2 cellular contexts compared by ENCODE assay signal in the genomic region with DNA sequence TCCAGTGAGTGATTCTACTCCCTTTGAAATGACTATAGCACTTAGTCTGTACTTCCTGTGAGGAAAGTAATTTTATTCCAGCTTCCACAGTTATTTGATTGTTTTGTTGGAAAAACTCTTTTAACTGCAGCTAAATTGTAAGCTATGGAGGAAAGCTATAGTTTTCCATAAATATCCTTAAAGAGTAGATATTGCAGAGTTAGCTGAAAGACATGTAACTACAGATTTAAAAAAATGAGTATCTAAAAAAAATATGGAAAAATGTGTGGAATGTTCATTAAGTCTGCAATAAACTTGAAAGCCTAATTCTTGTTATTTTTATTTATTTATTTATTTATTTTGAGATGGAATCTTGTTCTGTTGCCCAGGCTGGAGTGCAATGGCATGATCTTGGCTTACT.
TF ChIP-seq lines count a peak whose summit lies in the region.

No MANE protein-coding gene starts in this region.

TF ChIP-seq in GM23338, 12 proteins besides CTCF, POLR2A, EP300 and RAD21 (continued from another document):
- TF ChIP-seq STAT1 (IDR thresholded peaks at IDR 0.05; ENCODE audit: unreplicated experiment) = no peak
- TF ChIP-seq, protein P1, sequence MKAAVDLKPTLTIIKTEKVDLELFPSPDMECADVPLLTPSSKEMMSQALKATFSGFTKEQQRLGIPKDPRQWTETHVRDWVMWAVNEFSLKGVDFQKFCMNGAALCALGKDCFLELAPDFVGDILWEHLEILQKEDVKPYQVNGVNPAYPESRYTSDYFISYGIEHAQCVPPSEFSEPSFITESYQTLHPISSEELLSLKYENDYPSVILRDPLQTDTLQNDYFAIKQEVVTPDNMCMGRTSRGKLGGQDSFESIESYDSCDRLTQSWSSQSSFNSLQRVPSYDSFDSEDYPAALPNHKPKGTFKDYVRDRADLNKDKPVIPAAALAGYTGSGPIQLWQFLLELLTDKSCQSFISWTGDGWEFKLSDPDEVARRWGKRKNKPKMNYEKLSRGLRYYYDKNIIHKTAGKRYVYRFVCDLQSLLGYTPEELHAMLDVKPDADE (IDR thresholded peaks at IDR 0.05) = no peak
- TF ChIP-seq, protein P2, sequence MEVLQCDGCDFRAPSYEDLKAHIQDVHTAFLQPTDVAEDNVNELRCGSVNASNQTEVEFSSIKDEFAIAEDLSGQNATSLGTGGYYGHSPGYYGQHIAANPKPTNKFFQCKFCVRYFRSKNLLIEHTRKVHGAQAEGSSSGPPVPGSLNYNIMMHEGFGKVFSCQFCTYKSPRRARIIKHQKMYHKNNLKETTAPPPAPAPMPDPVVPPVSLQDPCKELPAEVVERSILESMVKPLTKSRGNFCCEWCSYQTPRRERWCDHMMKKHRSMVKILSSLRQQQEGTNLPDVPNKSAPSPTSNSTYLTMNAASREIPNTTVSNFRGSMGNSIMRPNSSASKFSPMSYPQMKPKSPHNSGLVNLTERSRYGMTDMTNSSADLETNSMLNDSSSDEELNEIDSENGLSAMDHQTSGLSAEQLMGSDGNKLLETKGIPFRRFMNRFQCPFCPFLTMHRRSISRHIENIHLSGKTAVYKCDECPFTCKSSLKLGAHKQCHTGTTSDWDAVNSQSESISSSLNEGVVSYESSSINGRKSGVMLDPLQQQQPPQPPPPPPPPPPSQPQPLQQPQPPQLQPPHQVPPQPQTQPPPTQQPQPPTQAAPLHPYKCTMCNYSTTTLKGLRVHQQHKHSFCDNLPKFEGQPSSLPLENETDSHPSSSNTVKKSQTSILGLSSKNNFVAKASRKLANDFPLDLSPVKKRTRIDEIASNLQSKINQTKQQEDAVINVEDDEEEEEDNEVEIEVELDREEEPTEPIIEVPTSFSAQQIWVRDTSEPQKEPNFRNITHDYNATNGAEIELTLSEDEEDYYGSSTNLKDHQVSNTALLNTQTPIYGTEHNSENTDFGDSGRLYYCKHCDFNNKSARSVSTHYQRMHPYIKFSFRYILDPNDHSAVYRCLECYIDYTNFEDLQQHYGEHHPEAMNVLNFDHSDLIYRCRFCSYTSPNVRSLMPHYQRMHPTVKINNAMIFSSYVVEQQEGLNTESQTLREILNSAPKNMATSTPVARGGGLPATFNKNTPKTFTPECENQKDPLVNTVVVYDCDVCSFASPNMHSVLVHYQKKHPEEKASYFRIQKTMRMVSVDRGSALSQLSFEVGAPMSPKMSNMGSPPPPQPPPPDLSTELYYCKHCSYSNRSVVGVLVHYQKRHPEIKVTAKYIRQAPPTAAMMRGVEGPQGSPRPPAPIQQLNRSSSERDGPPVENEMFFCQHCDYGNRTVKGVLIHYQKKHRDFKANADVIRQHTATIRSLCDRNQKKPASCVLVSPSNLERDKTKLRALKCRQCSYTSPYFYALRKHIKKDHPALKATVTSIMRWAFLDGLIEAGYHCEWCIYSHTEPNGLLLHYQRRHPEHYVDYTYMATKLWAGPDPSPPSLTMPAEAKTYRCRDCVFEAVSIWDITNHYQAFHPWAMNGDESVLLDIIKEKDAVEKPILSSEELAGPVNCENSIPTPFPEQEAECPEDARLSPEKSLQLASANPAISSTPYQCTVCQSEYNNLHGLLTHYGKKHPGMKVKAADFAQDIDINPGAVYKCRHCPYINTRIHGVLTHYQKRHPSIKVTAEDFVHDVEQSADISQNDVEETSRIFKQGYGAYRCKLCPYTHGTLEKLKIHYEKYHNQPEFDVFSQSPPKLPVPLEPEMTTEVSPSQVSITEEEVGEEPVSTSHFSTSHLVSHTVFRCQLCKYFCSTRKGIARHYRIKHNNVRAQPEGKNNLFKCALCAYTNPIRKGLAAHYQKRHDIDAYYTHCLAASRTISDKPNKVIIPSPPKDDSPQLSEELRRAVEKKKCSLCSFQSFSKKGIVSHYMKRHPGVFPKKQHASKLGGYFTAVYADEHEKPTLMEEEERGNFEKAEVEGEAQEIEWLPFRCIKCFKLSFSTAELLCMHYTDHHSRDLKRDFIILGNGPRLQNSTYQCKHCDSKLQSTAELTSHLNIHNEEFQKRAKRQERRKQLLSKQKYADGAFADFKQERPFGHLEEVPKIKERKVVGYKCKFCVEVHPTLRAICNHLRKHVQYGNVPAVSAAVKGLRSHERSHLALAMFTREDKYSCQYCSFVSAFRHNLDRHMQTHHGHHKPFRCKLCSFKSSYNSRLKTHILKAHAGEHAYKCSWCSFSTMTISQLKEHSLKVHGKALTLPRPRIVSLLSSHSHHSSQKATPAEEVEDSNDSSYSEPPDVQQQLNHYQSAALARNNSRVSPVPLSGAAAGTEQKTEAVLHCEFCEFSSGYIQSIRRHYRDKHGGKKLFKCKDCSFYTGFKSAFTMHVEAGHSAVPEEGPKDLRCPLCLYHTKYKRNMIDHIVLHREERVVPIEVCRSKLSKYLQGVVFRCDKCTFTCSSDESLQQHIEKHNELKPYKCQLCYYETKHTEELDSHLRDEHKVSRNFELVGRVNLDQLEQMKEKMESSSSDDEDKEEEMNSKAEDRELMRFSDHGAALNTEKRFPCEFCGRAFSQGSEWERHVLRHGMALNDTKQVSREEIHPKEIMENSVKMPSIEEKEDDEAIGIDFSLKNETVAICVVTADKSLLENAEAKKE (CRISPR knock-in tag; IDR thresholded peaks at IDR 0.05) = no peak
- no peak for TF ChIP-seq ZNF331 (CRISPR knock-in tag; IDR thresholded peaks at IDR 0.05; ENCODE audit: low read depth)
- no peak for TF ChIP-seq CREB1 (CRISPR knock-in tag; IDR thresholded peaks at IDR 0.05; ENCODE audit: low read depth)
- no peak for TF ChIP-seq NANOG (IDR thresholded peaks at IDR 0.05; ENCODE audit: borderline replicate concordance)
- no peak for TF ChIP-seq EZH2phosphoT487 (IDR thresholded peaks at IDR 0.05; ENCODE audit: unreplicated experiment)
- no peak for TF ChIP-seq JUNB (IDR thresholded peaks at IDR 0.05; ENCODE audit: unreplicated experiment)
- no peak for TF ChIP-seq ZNF114 (CRISPR knock-in tag; IDR thresholded peaks at IDR 0.05)
- TF ChIP-seq REST (IDR thresholded peaks at IDR 0.05; ENCODE audit: unreplicated experiment) = no peak
TF ChIP-seq in GM23338: peak in this region for 0.

TF ChIP-seq in HEK293, 187 proteins besides CTCF, POLR2A, EP300 and RAD21 (continued from another document):
- no peak for TF ChIP-seq ZSCAN5A (tag by site-specific recombination; IDR thresholded peaks at IDR 0.05)
